Comparison of ENCODE assay signal across 23 cellular contexts in genomic region chr2:76279142-76279541, GRCh38.
"Had no signal": no experiment of that assay in that cellular context is flagged by ENCODE, and none has a peak within 500 bp of the region (broad histone marks: within the 10 kb centered on the region; RNA-seq: fewer than 3 reads in every experiment).

No MANE protein-coding gene starts in this region.

- H3K36me3 Mint-ChIP-seq: mesothelial cell of epicardium, naive B cell had no signal

- FAIRE-seq: endothelial cell of umbilical vein, islet of Langerhans, keratinocyte had no signal

- H3K27ac ChIP-seq: colonic mucosa, esophagus squamous epithelium, gastrocnemius medialis, heart right ventricle, left lung, lower lobe of right lung had no signal

- H3K4me3 Mint-ChIP-seq: dendritic cell treated with granulocyte-macrophage colony-stimulating factor and Interleukin-4, amounts not matched to agents 40 ng/mL and 50 ng/mL, for 4 days; mesothelial cell of epicardium; naive B cell had no signal

- H3K9me3 Mint-ChIP-seq: dendritic cell treated with granulocyte-macrophage colony-stimulating factor and Interleukin-4, amounts not matched to agents 40 ng/mL and 50 ng/mL, for 4 days; mesothelial cell of epicardium had no signal

- H3K27ac Mint-ChIP-seq: dendritic cell treated with granulocyte-macrophage colony-stimulating factor and Interleukin-4, amounts not matched to agents 40 ng/mL and 50 ng/mL, for 4 days; mesothelial cell of epicardium; naive B cell had no signal

- ATAC-seq: gastrocnemius medialis, heart right ventricle, left cardiac atrium, left lung, left ventricle myocardium superior, lower lobe of right lung, mucosa of descending colon had no signal

- H3K9me3 ChIP-seq: colonic mucosa, esophagus squamous epithelium, gastrocnemius medialis, heart right ventricle, left lung, lower lobe of right lung, mucosa of descending colon had no signal

- H3K4me3 ChIP-seq: colonic mucosa, esophagus squamous epithelium, gastrocnemius medialis, heart right ventricle, left lung, lower lobe of right lung, mucosa of descending colon had no signal

- H3K4me1 ChIP-seq: colonic mucosa, esophagus squamous epithelium, gastrocnemius medialis, heart right ventricle, left lung, lower lobe of right lung had no signal

- H3K27me3 Mint-ChIP-seq: dendritic cell treated with granulocyte-macrophage colony-stimulating factor and Interleukin-4, amounts not matched to agents 40 ng/mL and 50 ng/mL, for 4 days; naive B cell had no signal

- DNase-seq: colonic mucosa; cortex of kidney; effector CD8-positive, alpha-beta T cell; esophagus squamous epithelium; foreskin fibroblast; foreskin melanocyte; gastrocnemius medialis; glutamatergic neuron; head of caudate nucleus; heart right ventricle; hippocampal formation; left cardiac atrium; left lung; left ventricle myocardium superior; lower lobe of right lung; mesenchymal stem cell; mucosa of descending colon; naive B cell had no signal

- H3K27me3 ChIP-seq: colonic mucosa, esophagus squamous epithelium, gastrocnemius medialis, left lung had no signal

- H3K36me3 ChIP-seq: colonic mucosa, esophagus squamous epithelium, gastrocnemius medialis, heart right ventricle, left lung, lower lobe of right lung had no signal

- H3K4me1 Mint-ChIP-seq: mesothelial cell of epicardium, naive B cell had no signal
